11 cellular contexts compared by ENCODE assay signal in genomic region chr4:16752150-16752549, GRCh38.
DNase-seq lines count a peak whose midpoint lies in the region; ATAC-seq and TF ChIP-seq lines count a peak whose summit lies in the region.
"Had no signal": no experiment of that assay in that cellular context is flagged by ENCODE, and none has a peak within 500 bp of the region (broad histone marks: within the 10 kb centered on the region; RNA-seq: fewer than 3 reads in every experiment).

No MANE protein-coding gene starts in this region.

- no peak overlapping the region for H3K27ac ChIP-seq in body of pancreas

- H3K9me3 Mint-ChIP-seq in chondrocyte (ENCODE audit: low read depth) (no peaks in the 10 kb centered on the region), mesothelial cell of epicardium (no peaks in the 10 kb centered on the region)
- H3K9me3 Mint-ChIP-seq: CD4-positive, alpha-beta T cell had no signal

- H3K27me3 Mint-ChIP-seq in chondrocyte (ENCODE audit: low read depth) (no peaks in the 10 kb centered on the region), mesothelial cell of epicardium (ENCODE audit: low read depth) (peaks cover 71% of the 10 kb centered on the region)
- H3K27me3 Mint-ChIP-seq: CD4-positive, alpha-beta T cell had no signal

- no peaks in the 10 kb centered on the region for H3F3A ChIP-seq in Loucy (ENCODE audit: low read depth)

- H3K4me1 Mint-ChIP-seq in chondrocyte (ENCODE audit: low read depth): peaks cover 10% of the 10 kb centered on the region
- peaks cover 19% of the 10 kb centered on the region for H3K4me1 Mint-ChIP-seq in mesothelial cell of epicardium

- no peaks in the 10 kb centered on the region for H3K9me3 ChIP-seq in Loucy (ENCODE audit: insufficient read depth, low read depth, low read length)
- no peaks in the 10 kb centered on the region for H3K9me3 ChIP-seq in body of pancreas

- no peak for ATAC-seq in GM18873 (IDR thresholded peaks at IDR 0.05; ENCODE audit: low FRiP score, unreplicated experiment)
- no peak for ATAC-seq in body of pancreas
- ATAC-seq: esophagus mucosa had no signal

- no peaks in the 10 kb centered on the region for H3K79me2 ChIP-seq in Loucy (ENCODE audit: insufficient read depth, low read length)

- no peak overlapping the region for H3K9ac ChIP-seq in Loucy (ENCODE audit: low read depth, low read length, poor library complexity, severe bottlenecking)

- H3K4me1 ChIP-seq in Loucy (ENCODE audit: insufficient read depth, low read length, poor library complexity, severe bottlenecking) (no peaks in the 10 kb centered on the region), body of pancreas (no peaks in the 10 kb centered on the region)

- no peaks in the 10 kb centered on the region for H4K20me1 ChIP-seq in Loucy (ENCODE audit: insufficient read depth, low read length, poor library complexity, severe bottlenecking)

- DNase-seq in EH (ENCODE audit: low read depth) (peak; percentile 24), chondrocyte (ENCODE audit: low spot score) (no peak), mesothelial cell of epicardium (ENCODE audit: low spot score in 2 of 2, unreplicated experiment in 2 of 2) (no peak), hepatic stellate cell (ENCODE audit: low spot score) (no peak), NCI-H2196 (lab: John Stamatoyannopoulos, UW; ENCODE audit: unreplicated experiment) (no peak), body of pancreas (no peak)
- DNase-seq: CD4-positive, alpha-beta T cell; NCI-H2171 had no signal

- H3K36me3 ChIP-seq in Loucy (ENCODE audit: insufficient read depth, low read length) (no peaks in the 10 kb centered on the region), body of pancreas (replicated peaks in 1 of 2; ENCODE audit: insufficient read depth in 1 of 2, low read depth in 2 of 2) (no peaks in the 10 kb centered on the region)

- H3K36me3 Mint-ChIP-seq in chondrocyte (ENCODE audit: low read depth) (no peaks in the 10 kb centered on the region), mesothelial cell of epicardium (no peaks in the 10 kb centered on the region)

- intact Hi-C loops in body of pancreas (cut with DNase I): no loop called here

- no peak overlapping the region for H2AFZ ChIP-seq in Loucy (ENCODE audit: low read length)

- H3K4me3 Mint-ChIP-seq in chondrocyte (ENCODE audit: unreplicated experiment) (no peak overlapping the region), mesothelial cell of epicardium (no peak overlapping the region)
- H3K4me3 Mint-ChIP-seq: CD4-positive, alpha-beta T cell had no signal

- H3K4me3 ChIP-seq in Loucy (ENCODE audit: low read length, poor library complexity, severe bottlenecking) (no peak overlapping the region), body of pancreas (no peak overlapping the region)

- no peaks in the 10 kb centered on the region for H3K9me2 ChIP-seq in Loucy (replicated peaks; ENCODE audit: low read depth, low read length)

- no peak for TF ChIP-seq POLR2A in body of pancreas (IDR thresholded peaks at IDR 0.05)

- TF ChIP-seq CTCF in Loucy (conservative IDR thresholded peaks at IDR 0.05; ENCODE audit: low read length) (peak; percentile 21; the same call in 1 of the 2 replicates), chondrocyte (IDR thresholded peaks at IDR 0.05) (peak; percentile 69), mesothelial cell of epicardium (IDR thresholded peaks at IDR 0.05; ENCODE audit: unreplicated experiment) (peak; percentile 32), body of pancreas (IDR thresholded peaks at IDR 0.05) (peak in 1 of 7 experiments; percentile 25)

- H3K27me3 ChIP-seq in Loucy (ENCODE audit: insufficient read depth, low read length, poor library complexity, severe bottlenecking): no peaks in the 10 kb centered on the region
- H3K27me3 ChIP-seq in body of pancreas: no peaks in the 10 kb centered on the region

- H3K27ac Mint-ChIP-seq in chondrocyte (ENCODE audit: unreplicated experiment) (no peak overlapping the region), mesothelial cell of epicardium (no peak overlapping the region)
- H3K27ac Mint-ChIP-seq: CD4-positive, alpha-beta T cell had no signal

- H3K4me2 ChIP-seq in Loucy (ENCODE audit: low read depth, low read length, poor library complexity, severe bottlenecking): no peak overlapping the region
